In the genomic region with DNA sequence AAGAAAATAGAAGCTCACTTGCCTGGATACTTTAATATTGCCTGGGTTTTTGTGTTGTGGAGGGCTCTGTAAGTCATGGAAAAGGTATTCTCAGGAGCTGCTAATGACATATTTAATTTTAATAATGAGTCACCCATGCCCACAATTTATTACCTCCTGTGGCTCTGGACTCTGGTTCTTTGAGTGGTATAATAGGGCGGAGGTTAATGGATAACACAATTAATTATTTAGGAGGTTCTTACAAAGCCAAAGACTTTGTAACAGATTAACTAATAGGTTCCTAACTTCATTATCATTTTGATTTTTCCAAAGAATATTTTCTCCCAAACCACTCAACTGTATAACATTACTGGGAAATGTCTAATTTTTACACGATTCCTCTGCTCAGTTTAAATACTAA, we compare ENCODE assay signal across 17 cellular contexts. TPM values are rescaled to one million over a fixed set of nuclear protein-coding genes. Genes with fewer than 3 reads are reported as not detected.
A peak's percentile ranks its signal among the peaks of the same experiment; 100 is the strongest.
DNase-seq lines count a peak whose midpoint lies in the region; ATAC-seq and TF ChIP-seq lines count a peak whose summit lies in the region.
"Had no signal": no experiment of that assay in that cellular context is flagged by ENCODE, and none has a peak within 500 bp of the region (broad histone marks: within the 10 kb centered on the region; RNA-seq: fewer than 3 reads in every experiment).

No MANE protein-coding gene starts in this region.

- TF ChIP-seq CTCF in body of pancreas (IDR thresholded peaks at IDR 0.05) (no peak), kidney epithelial cell (IDR thresholded peaks at IDR 0.05; ENCODE audit: insufficient read depth, low read length, poor library complexity, severe bottlenecking) (no peak)

- H3K27me3 ChIP-seq in BLaER1 (no peaks in the 10 kb centered on the region), body of pancreas (peaks cover 0 to 4% of the 10 kb centered on the region in 2 donors), kidney epithelial cell (ENCODE audit: control insufficient read depth, insufficient read depth, low read length) (no peaks in the 10 kb centered on the region), H7 (ENCODE audit: control insufficient read depth, insufficient read depth, low read length) (no peaks in the 10 kb centered on the region)

- H3K4me3 ChIP-seq in BLaER1 (no peak overlapping the region), body of pancreas (no peak overlapping the region), kidney epithelial cell (ENCODE audit: low read depth, low read length) (no peak overlapping the region), H7 (ENCODE audit: insufficient read depth, low read depth, low read length) (no peak overlapping the region)
- H3K4me3 ChIP-seq: A549 had no signal

- no peaks in the 10 kb centered on the region for H3K9me3 ChIP-seq in BLaER1
- H3K9me3 ChIP-seq in body of pancreas = no peaks in the 10 kb centered on the region
- H3K9me3 ChIP-seq: A549 had no signal

- 37 to 49% methylated on average over 2 of the region's 2 CpGs for WGBS in body of pancreas, 2 donors

- ATAC-seq in body of pancreas (peak; percentile 63), GM21528 (IDR thresholded peaks at IDR 0.05; ENCODE audit: low FRiP score, unreplicated experiment) (no peak)
- ATAC-seq: A549; CD8-positive, alpha-beta T cell had no signal

- peak overlapping the region; percentile 34 for H3K4me2 ChIP-seq in BLaER1
- H3K4me2 ChIP-seq: A549 had no signal

- DNase-seq in body of pancreas (no peak), kidney epithelial cell (ENCODE audit: low read depth) (peak; percentile 7), renal cortical epithelial cell (ENCODE audit: low read depth) (peak; percentile 98), H7 (no peak), SKM-1 treated with dmso at 0.1 percent for 144 hours (lab: John Stamatoyannopoulos, UW; ENCODE audit: unreplicated experiment) (no peak), DMS79 treated with DMSO at 0.1 percent for 48 hours (lab: John Stamatoyannopoulos, UW) (no peak)
- DNase-seq: AML-193, DMS 273 treated with DMSO at 0.1 percent for 48 hours, GF-D8, HCEC 1CT had no signal

- no peak for TF ChIP-seq POLR2A in body of pancreas (IDR thresholded peaks at IDR 0.05)

- intact Hi-C loops in body of pancreas (cut with DNase I) = no loop called here

- H3K4me1 ChIP-seq in BLaER1 (peaks cover 69% of the 10 kb centered on the region), body of pancreas (peaks cover 9% of the 10 kb centered on the region)
- H3K4me1 ChIP-seq: A549 had no signal

- no peak overlapping the region for H3K9ac ChIP-seq in BLaER1

- peaks cover 100% of the 10 kb centered on the region for H4K20me1 ChIP-seq in BLaER1

- H3K36me3 ChIP-seq in BLaER1 (peaks cover 94% of the 10 kb centered on the region), body of pancreas (replicated peaks in 1 of 2; ENCODE audit: insufficient read depth in 1 of 2, low read depth in 2 of 2) (no peaks in the 10 kb centered on the region), kidney epithelial cell (ENCODE audit: control insufficient read depth, insufficient read depth, low read length) (no peaks in the 10 kb centered on the region), H7 (replicated peaks; ENCODE audit: control insufficient read depth, insufficient read depth, low read length) (no peaks in the 10 kb centered on the region)

- H3K27ac ChIP-seq in BLaER1 = no peak overlapping the region
- H3K27ac ChIP-seq in body of pancreas = peak overlapping the region in 1 of 4 donors; percentile 54
- H3K27ac ChIP-seq: 22Rv1, A549, HL-60 had no signal

RNA-seq across cellular contexts. Expression of a gene that starts 29.3 kb away (rescaled TPM):
- total RNA-seq in body of pancreas = under 1 TPM; 0.52 to 0.66 TPM
- 0.14 TPM in 1 of 2 replicates, not detected in the other for total RNA-seq in kidney epithelial cell
- 0.52 and 1.6 TPM in 2 replicates for total RNA-seq in renal cortical epithelial cell
- 0.03 and 0.41 TPM in 2 replicates for total RNA-seq in H7 (2014; rRNA removed; shearing (Covaris generic))
- total RNA-seq: CD8-positive, alpha-beta T cell; HT1080 had no signal

Comparison
In these comparisons a context has a peak if more than half of its experiments do, and no peak if none do; other contexts are left out.
1. DNase-seq: peak in kidney epithelial cell (single experiment) and renal cortical epithelial cell (single experiment); none in body of pancreas (0 of 4), H7 (single experiment), SKM-1 treated with dmso at 0.1 percent for 144 hours (single experiment) and DMS79 treated with DMSO at 0.1 percent for 48 hours (single experiment).